8 cellular contexts compared by ENCODE assay signal in genomic region chr9:91192379-91192775, GRCh38.
DNase-seq lines count a peak whose midpoint lies in the region; ATAC-seq and TF ChIP-seq lines count a peak whose summit lies in the region.

No MANE protein-coding gene starts in this region.

- ATAC-seq in natural killer cell (no peak), GM18505 (IDR thresholded peaks at IDR 0.05; ENCODE audit: unreplicated experiment) (no peak)

- no peaks in the 10 kb centered on the region for H3K9me3 ChIP-seq in A673 (ENCODE audit: low read depth, low read length, poor library complexity, severe bottlenecking)

- no peak overlapping the region for H3K4me3 ChIP-seq in A673 (ENCODE audit: low read depth, low read length, poor library complexity, severe bottlenecking)

- H3K27ac Mint-ChIP-seq in Calu3 (ENCODE audit: unreplicated experiment) (peak overlapping the region; percentile 52), natural killer cell (peak overlapping the region; percentile 95 to 98)

- intact Hi-C loops in Calu3 (cut with micrococcal nuclease; ENCODE audit: unreplicated experiment), result loop anchor here (10.0 kb wide), 1 partner anchor 158 kb away; no protein-coding TSS in a partner anchor
- intact Hi-C loops in natural killer cell (cut with micrococcal nuclease), result loop anchor here (2.0 to 5.0 kb wide), 2 partner anchors 16 to 60 kb away; no protein-coding TSS in a partner anchor
- intact Hi-C loops in A673 (cut with micrococcal nuclease; ENCODE audit: unreplicated experiment), result loop anchor here (10.0 kb wide), 1 partner anchor 232 kb away; the partner anchor contains the start of gene NFIL3

- H3K36me3 Mint-ChIP-seq in Calu3 (ENCODE audit: insufficient read depth, unreplicated experiment) (peaks cover 11% of the 10 kb centered on the region), natural killer cell (no peaks in the 10 kb centered on the region)

- POLR2A ChIA-PET in A673 (lab: Charles Lee; ENCODE audit: low non-redundant PET), result no interaction called here

- TF ChIP-seq CTCF in Calu3 (IDR thresholded peaks at IDR 0.05; ENCODE audit: unreplicated experiment) (no peak), natural killer cell (IDR thresholded peaks at IDR 0.05) (no peak), A673 (conservative IDR thresholded peaks at IDR 0.05; ENCODE audit: low read depth, low read length) (no peak)

- H3K27me3 Mint-ChIP-seq in Calu3 (ENCODE audit: unreplicated experiment) (no peaks in the 10 kb centered on the region), natural killer cell (ENCODE audit: low read depth in 2 of 2) (no peaks in the 10 kb centered on the region)

- no peaks in the 10 kb centered on the region for H3K27me3 ChIP-seq in A673 (replicated peaks; ENCODE audit: insufficient read depth, low read depth, low read length, poor library complexity)

- H3K4me1 Mint-ChIP-seq in Calu3 (ENCODE audit: low read depth, unreplicated experiment), result peaks cover 27% of the 10 kb centered on the region
- peaks cover 44 to 48% of the 10 kb centered on the region in 2 donors for H3K4me1 Mint-ChIP-seq in natural killer cell

- no peaks in the 10 kb centered on the region for H3K9me3 Mint-ChIP-seq in Calu3 (ENCODE audit: low read depth, unreplicated experiment)
- H3K9me3 Mint-ChIP-seq in natural killer cell, result no peaks in the 10 kb centered on the region

- no TSS peak for BruUV-seq in Calu3 (replicated peaks; lab: Mats Ljungman, UMichigan)
- no TSS peak for BruUV-seq in A673 (replicated peaks; lab: Mats Ljungman, UMichigan)

- H3K4me3 Mint-ChIP-seq in Calu3 (ENCODE audit: low read depth, unreplicated experiment), result peak overlapping the region; percentile 66
- peak overlapping the region; percentile 67 for H3K4me3 Mint-ChIP-seq in natural killer cell

- H3K36me3 ChIP-seq in A673 (ENCODE audit: insufficient read depth, low read length, poor library complexity, severe bottlenecking), result no peaks in the 10 kb centered on the region

- H3K4me1 ChIP-seq in A673 (ENCODE audit: insufficient read depth, low read length, poor library complexity, severe bottlenecking), result peaks cover 27% of the 10 kb centered on the region

- no peak overlapping the region for H3K27ac ChIP-seq in A673 (ENCODE audit: low read depth, low read length, poor library complexity, severe bottlenecking)

- CTCF ChIA-PET in Calu3 (lab: Charles Lee) (interaction anchor here (0.8 to 1.2 kb wide), 3 partner anchors 10 to 53 kb away, joined by 3 to 4 read pairs (median 4); no protein-coding TSS in a partner anchor), A673 (lab: Charles Lee) (interaction anchor here (0.6 kb wide), 1 partner anchor 60 kb away, joined by 3 read pairs; no protein-coding TSS in a partner anchor)

- TF ChIP-seq POLR2A in GM18505 (IDR thresholded peaks at IDR 0.05; ENCODE audit: borderline replicate concordance, extremely low read depth, insufficient read depth, insufficient read length), result no peak

- DNase-seq in Calu3, result no peak
- peak; percentile 28 for DNase-seq in NAMALWA (ENCODE audit: low spot score)
- peak; percentile 92 for DNase-seq in cerebellar cortex (ENCODE audit: low spot score)
- no peak for DNase-seq in natural killer cell
- no peak for DNase-seq in SK-N-DZ (ENCODE audit: low spot score)
- DNase-seq in A673 (ENCODE audit: low spot score), result no peak
- DNase-seq in stimulated activated naive CD4-positive, alpha-beta T cell (lab: John Stamatoyannopoulos, UW), result no peak

Comparison
In these comparisons a context has a peak if more than half of its experiments do, and no peak if none do; other contexts are left out.
1. DNase-seq: peak in NAMALWA (single experiment) and cerebellar cortex (single experiment); none in Calu3 (single experiment), natural killer cell (single experiment), SK-N-DZ (single experiment), A673 (single experiment) and stimulated activated naive CD4-positive, alpha-beta T cell (0 of 6).